ENCODE assay signal across 15 cellular contexts in genomic region chr5:143431789-143432188, GRCh38. TPM values are rescaled to one million over a fixed set of nuclear protein-coding genes. Genes with fewer than 3 reads are reported as not detected.
DNase-seq lines count a peak whose midpoint lies in the region; ATAC-seq and TF ChIP-seq lines count a peak whose summit lies in the region.
"Had no signal": no experiment of that assay in that cellular context is flagged by ENCODE, and none has a peak within 500 bp of the region (broad histone marks: within the 10 kb centered on the region; RNA-seq: fewer than 3 reads in every experiment).

No MANE protein-coding gene starts in this region.

- ATAC-seq in activated CD4-positive, alpha-beta T cell treated with anti-CD3 and anti-CD28 coated beads for 36 hours: peak; percentile 75
- peak; percentile 59 to 65 for ATAC-seq in activated T-cell treated with anti-CD3 and anti-CD28 coated beads, Interleukin-2, amount 50 U/mL, for 4 hours
- ATAC-seq in HG02763 (IDR thresholded peaks at IDR 0.05; ENCODE audit: unreplicated experiment): no peak
- ATAC-seq: gastroesophageal sphincter, right cardiac atrium had no signal

- peaks cover 10% of the 10 kb centered on the region for H3K36me3 Mint-ChIP-seq in activated CD4-positive, alpha-beta T cell treated with anti-CD3 and anti-CD28 coated beads for 36 hours (ENCODE audit: low read depth)
- H3K36me3 Mint-ChIP-seq in activated T-cell treated with anti-CD3 and anti-CD28 coated beads, Interleukin-2, amount 50 U/mL, for 4 hours (ENCODE audit: insufficient read depth): peaks cover 9% of the 10 kb centered on the region

- POLR2A ChIA-PET in activated CD4-positive, alpha-beta T cell treated with anti-CD3 and anti-CD28 coated beads for 36 hours (lab: Charles Lee): interaction anchor here (0.7 kb wide), 1 partner anchor 15 kb away, joined by 3 read pairs; no protein-coding TSS in a partner anchor

- intact Hi-C loops in activated CD4-positive, alpha-beta T cell treated with anti-CD3 and anti-CD28 coated beads for 36 hours (cut with DNase I, micrococcal nuclease): loop anchor here (10.0 kb wide), 1 partner anchor 393 kb away; no protein-coding TSS in a partner anchor

- H3K27me3 Mint-ChIP-seq in activated CD4-positive, alpha-beta T cell treated with anti-CD3 and anti-CD28 coated beads for 36 hours: no peaks in the 10 kb centered on the region
- no peaks in the 10 kb centered on the region for H3K27me3 Mint-ChIP-seq in activated T-cell treated with anti-CD3 and anti-CD28 coated beads, Interleukin-2, amount 50 U/mL, for 4 hours (ENCODE audit: low read depth)

- DNase-seq in activated CD4-positive, alpha-beta T cell treated with anti-CD3 and anti-CD28 coated beads for 36 hours: peak; percentile 70
- DNase-seq in activated CD4-positive, alpha-beta T cell treated with anti-CD3 and anti-CD28 coated beads, Interleukin-2, amount 50 U/mL, for 1 hour: no peak
- DNase-seq in activated T-cell treated with anti-CD3 and anti-CD28 coated beads, Interleukin-2, amount 50 U/mL, for 4 hours: no peak
- peak; percentile 67 for DNase-seq in stimulated activated CD4-positive, alpha-beta T cell treated with anti-CD3 and anti-CD28 coated beads, Interleukin-1b, Interleukin-23, amount 100 ng/mL, for 48 hours
- DNase-seq in SW480 (ENCODE audit: low spot score) (no peak), SIG-M5 treated with dmso at 0.1 percent for 504 hours (lab: John Stamatoyannopoulos, UW; ENCODE audit: unreplicated experiment) (no peak)
- DNase-seq: aorta, C1 segment of cervical spinal cord, NCI-H1436, NCI-H226, right cardiac atrium had no signal

- peak overlapping the region; percentile 8 for H3K4me3 Mint-ChIP-seq in activated CD4-positive, alpha-beta T cell treated with anti-CD3 and anti-CD28 coated beads for 36 hours
- H3K4me3 Mint-ChIP-seq in activated T-cell treated with anti-CD3 and anti-CD28 coated beads, Interleukin-2, amount 50 U/mL, for 4 hours: peak overlapping the region; percentile 63

- H3K4me3 ChIP-seq in GM12875 (ENCODE audit: low read depth, low read length): peak overlapping the region; percentile 3
- H3K4me3 ChIP-seq: gastroesophageal sphincter, SJSA1 had no signal

- CTCF ChIA-PET in activated CD4-positive, alpha-beta T cell treated with anti-CD3 and anti-CD28 coated beads for 36 hours (lab: Charles Lee): interaction anchor here (0.9 to 1.9 kb wide), 3 partner anchors 16 to 429 kb away, joined by 4 to 6 read pairs (median 6); no protein-coding TSS in a partner anchor

- peaks cover 80% of the 10 kb centered on the region for H3K4me1 Mint-ChIP-seq in activated CD4-positive, alpha-beta T cell treated with anti-CD3 and anti-CD28 coated beads for 36 hours
- H3K4me1 Mint-ChIP-seq in activated T-cell treated with anti-CD3 and anti-CD28 coated beads, Interleukin-2, amount 50 U/mL, for 4 hours (ENCODE audit: low read depth): peaks cover 83% of the 10 kb centered on the region

- H3K9me3 Mint-ChIP-seq in activated CD4-positive, alpha-beta T cell treated with anti-CD3 and anti-CD28 coated beads for 36 hours (ENCODE audit: low read depth): peaks cover under 1% of the 10 kb centered on the region
- peaks cover 4% of the 10 kb centered on the region for H3K9me3 Mint-ChIP-seq in activated T-cell treated with anti-CD3 and anti-CD28 coated beads, Interleukin-2, amount 50 U/mL, for 4 hours

- H3K27ac Mint-ChIP-seq in activated CD4-positive, alpha-beta T cell treated with anti-CD3 and anti-CD28 coated beads for 36 hours: peak overlapping the region; percentile 7

- TF ChIP-seq CTCF in GM12875 (IDR thresholded peaks at IDR 0.05; ENCODE audit: borderline replicate concordance, insufficient read depth, low read depth, low read length): no peak

RNA-seq across cellular contexts. Expression of gene NR3C1, which starts 28.3 kb away (rescaled TPM):
- 10 to 100 TPM; 47.1 to 53.9 TPM for total RNA-seq in activated CD4-positive, alpha-beta T cell treated with anti-CD3 and anti-CD28 coated beads for 36 hours
- 10 to 100 TPM; 40.2 to 53.3 (median 43.1) TPM for total RNA-seq in activated T-cell treated with anti-CD3 and anti-CD28 coated beads, Interleukin-2, amount 50 U/mL, for 4 hours

Comparison
In these comparisons a context has a peak if more than half of its experiments do, and no peak if none do; other contexts are left out.
1. DNase-seq: peak in activated CD4-positive, alpha-beta T cell treated with anti-CD3 and anti-CD28 coated beads for 36 hours (single experiment) and stimulated activated CD4-positive, alpha-beta T cell treated with anti-CD3 and anti-CD28 coated beads, Interleukin-1b, Interleukin-23, amount 100 ng/mL, for 48 hours (single experiment); none in activated CD4-positive, alpha-beta T cell treated with anti-CD3 and anti-CD28 coated beads, Interleukin-2, amount 50 U/mL, for 1 hour (single experiment), activated T-cell treated with anti-CD3 and anti-CD28 coated beads, Interleukin-2, amount 50 U/mL, for 4 hours (single experiment), SW480 (single experiment) and SIG-M5 treated with dmso at 0.1 percent for 504 hours (single experiment).